8 cellular contexts compared by ENCODE assay signal in the genomic region with DNA sequence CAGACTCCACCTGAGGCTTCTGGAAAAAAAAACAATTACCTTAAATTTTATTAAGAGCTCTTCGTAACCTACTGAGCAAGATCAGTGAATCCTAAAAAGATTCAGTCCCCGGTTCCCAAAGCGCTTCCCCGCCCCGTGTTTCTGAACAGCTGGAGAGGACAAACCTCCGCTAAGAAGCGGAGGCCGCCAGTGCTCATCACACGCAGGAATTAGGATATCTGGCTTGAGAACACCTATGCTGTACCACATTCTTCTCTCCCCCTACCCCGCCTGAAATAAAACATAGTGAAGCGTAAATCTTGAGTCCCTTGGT. TPM values are rescaled to one million over a fixed set of nuclear protein-coding genes. Genes with fewer than 3 reads are reported as not detected.
A peak's percentile ranks its signal among the peaks of the same experiment; 100 is the strongest.
DNase-seq lines count a peak whose midpoint lies in the region; ATAC-seq and TF ChIP-seq lines count a peak whose summit lies in the region.

No MANE protein-coding gene starts in this region.

- H3F3A ChIP-seq in SU-DHL-6 (ENCODE audit: insufficient read depth): no peaks in the 10 kb centered on the region; the same call in 1 of the 2 replicates

- TF ChIP-seq EP300 in gastroesophageal sphincter (IDR thresholded peaks at IDR 0.05): no peak

- H3K27ac ChIP-seq in SU-DHL-6 (ENCODE audit: low read depth, low read length) (peak overlapping the region; percentile 55), gastroesophageal sphincter (peak overlapping the region; percentile 2 to 92 (median 87)), rectal smooth muscle tissue (ENCODE audit: low read depth, low read length) (no peak overlapping the region)

- H3K4me1 Mint-ChIP-seq in activated CD4-positive, alpha-beta T cell treated with anti-CD3 and anti-CD28 coated beads, Interleukin-2, amount 10 ng/mL, durations not matched to agents 7 days and 5 days: peaks cover 26% of the 10 kb centered on the region

- peak overlapping the region; percentile 97 for H3K4me3 Mint-ChIP-seq in activated CD4-positive, alpha-beta T cell treated with anti-CD3 and anti-CD28 coated beads, Interleukin-2, amount 10 ng/mL, durations not matched to agents 7 days and 5 days

- H3K9me3 ChIP-seq in SU-DHL-6 (ENCODE audit: insufficient read depth, low read length) (no peaks in the 10 kb centered on the region), gastroesophageal sphincter (no peaks in the 10 kb centered on the region)

- H3K9me2 ChIP-seq in SU-DHL-6 (replicated peaks; ENCODE audit: insufficient read depth, low read length): no peaks in the 10 kb centered on the region

- peak overlapping the region; percentile 83 for H3K27ac Mint-ChIP-seq in activated CD4-positive, alpha-beta T cell treated with anti-CD3 and anti-CD28 coated beads, Interleukin-2, amount 10 ng/mL, durations not matched to agents 7 days and 5 days

- H3K27me3 ChIP-seq in SU-DHL-6 (ENCODE audit: low read length) (no peaks in the 10 kb centered on the region), gastroesophageal sphincter (no peaks in the 10 kb centered on the region), rectal smooth muscle tissue (ENCODE audit: control insufficient read depth, insufficient read depth, low read length) (no peaks in the 10 kb centered on the region)

- no peaks in the 10 kb centered on the region for H4K20me1 ChIP-seq in SU-DHL-6 (ENCODE audit: low read depth, low read length)

- POLR2A ChIA-PET in activated CD4-positive, alpha-beta T cell treated with anti-CD3 and anti-CD28 coated beads, Interleukin-2, amount 10 ng/mL, durations not matched to agents 7 days and 5 days (lab: Charles Lee): no interaction called here

- peaks cover 49% of the 10 kb centered on the region for H3K79me2 ChIP-seq in SU-DHL-6 (ENCODE audit: insufficient read depth, low read length)

- 7 to 8% methylated on average over 9 to 10 of the region's 11 CpGs for WGBS in gastroesophageal sphincter (ENCODE audit: low coverage in 1 of 2), 2 donors

- intact Hi-C loops in posterior vena cava (cut with DNase I): no loop called here

- H3K27me3 Mint-ChIP-seq in activated CD4-positive, alpha-beta T cell treated with anti-CD3 and anti-CD28 coated beads, Interleukin-2, amount 10 ng/mL, durations not matched to agents 7 days and 5 days: no peaks in the 10 kb centered on the region

- H3K9me3 Mint-ChIP-seq in activated CD4-positive, alpha-beta T cell treated with anti-CD3 and anti-CD28 coated beads, Interleukin-2, amount 10 ng/mL, durations not matched to agents 7 days and 5 days: no peaks in the 10 kb centered on the region

- DNase-seq in activated CD4-positive, alpha-beta T cell treated with anti-CD3 and anti-CD28 coated beads, Interleukin-2, amount 10 ng/mL, durations not matched to agents 7 days and 5 days: no peak
- no peak for DNase-seq in activated CD4-positive, alpha-beta T cell treated with anti-CD3 and anti-CD28 coated beads for 48 hours
- DNase-seq in NCI-H446 treated with DMSO at 0.1 percent for 48 hours (lab: John Stamatoyannopoulos, UW): no peak
- no peak for DNase-seq in posterior vena cava (ENCODE audit: low spot score)

- H3K36me3 ChIP-seq in SU-DHL-6 (ENCODE audit: low read length) (no peaks in the 10 kb centered on the region), gastroesophageal sphincter (peaks cover 0 to 17% of the 10 kb centered on the region in 2 donors), rectal smooth muscle tissue (ENCODE audit: control insufficient read depth, insufficient read depth, low read length) (no peaks in the 10 kb centered on the region)

- TF ChIP-seq POLR2A in gastroesophageal sphincter (IDR thresholded peaks at IDR 0.05): no peak

- H3K9ac ChIP-seq in SU-DHL-6 (ENCODE audit: low read length): peak overlapping the region; percentile 90
- no peak overlapping the region for H3K9ac ChIP-seq in rectal smooth muscle tissue (ENCODE audit: low read length)

- no peak for TF ChIP-seq CTCF in SU-DHL-6 (IDR thresholded peaks at IDR 0.05; ENCODE audit: insufficient read depth, low read length, poor library complexity, severe bottlenecking)
- no peak for TF ChIP-seq CTCF in gastroesophageal sphincter (IDR thresholded peaks at IDR 0.05)

- H2AFZ ChIP-seq in SU-DHL-6 (ENCODE audit: low read depth, low read length, severe bottlenecking): peak overlapping the region; percentile 79

- peaks cover 0 to 38% (median 17%) of the 10 kb centered on the region in 3 donors for H3K4me1 ChIP-seq in gastroesophageal sphincter
- peaks cover 9% of the 10 kb centered on the region for H3K4me1 ChIP-seq in rectal smooth muscle tissue (ENCODE audit: control insufficient read depth, insufficient read depth, low read length)

- H3K4me2 ChIP-seq in SU-DHL-6 (ENCODE audit: low read depth, low read length, poor library complexity, severe bottlenecking): peak overlapping the region; percentile 88

- peak; percentile 2 for ATAC-seq in gastroesophageal sphincter
- no peak for ATAC-seq in HG03135 (IDR thresholded peaks at IDR 0.05; ENCODE audit: unreplicated experiment)

- CTCF ChIA-PET in activated CD4-positive, alpha-beta T cell treated with anti-CD3 and anti-CD28 coated beads, Interleukin-2, amount 10 ng/mL, durations not matched to agents 7 days and 5 days (lab: Charles Lee): interaction anchor here (1.0 kb wide), 1 partner anchor 11 kb away, joined by 3 read pairs; no protein-coding TSS in a partner anchor

- H3K36me3 Mint-ChIP-seq in activated CD4-positive, alpha-beta T cell treated with anti-CD3 and anti-CD28 coated beads, Interleukin-2, amount 10 ng/mL, durations not matched to agents 7 days and 5 days (ENCODE audit: low read depth): peaks cover 8% of the 10 kb centered on the region

- H3K4me3 ChIP-seq in SU-DHL-6 (ENCODE audit: insufficient read depth, low read length, poor library complexity, severe bottlenecking) (peak overlapping the region; percentile 85), gastroesophageal sphincter (peak overlapping the region; percentile 92 to 96), rectal smooth muscle tissue (ENCODE audit: low read length) (peak overlapping the region; percentile 76)

RNA-seq across cellular contexts. Expression of a gene that starts 0.8 kb away (rescaled TPM):
- total RNA-seq in activated CD4-positive, alpha-beta T cell treated with anti-CD3 and anti-CD28 coated beads, Interleukin-2, amount 10 ng/mL, durations not matched to agents 7 days and 5 days: 10 to 100 TPM; 24.7 to 35.7 TPM
- total RNA-seq in gastroesophageal sphincter: 10 to 100 TPM; 24.6 to 33.0 (median 28.9) TPM
- 10 to 100 TPM; 27.6 to 28.0 TPM for total RNA-seq in posterior vena cava

RNA-seq across cellular contexts. Expression of a gene that starts 52.0 kb away (rescaled TPM):
- total RNA-seq in activated CD4-positive, alpha-beta T cell treated with anti-CD3 and anti-CD28 coated beads, Interleukin-2, amount 10 ng/mL, durations not matched to agents 7 days and 5 days: 100 to 1,000 TPM; 527 to 575 TPM
- total RNA-seq in gastroesophageal sphincter (100 to 1,000 TPM; 421 to 585 (median 537) TPM), posterior vena cava (100 to 1,000 TPM; 274 to 464 TPM)
